ENCODE assay signal across 2 cellular contexts in the genomic region with DNA sequence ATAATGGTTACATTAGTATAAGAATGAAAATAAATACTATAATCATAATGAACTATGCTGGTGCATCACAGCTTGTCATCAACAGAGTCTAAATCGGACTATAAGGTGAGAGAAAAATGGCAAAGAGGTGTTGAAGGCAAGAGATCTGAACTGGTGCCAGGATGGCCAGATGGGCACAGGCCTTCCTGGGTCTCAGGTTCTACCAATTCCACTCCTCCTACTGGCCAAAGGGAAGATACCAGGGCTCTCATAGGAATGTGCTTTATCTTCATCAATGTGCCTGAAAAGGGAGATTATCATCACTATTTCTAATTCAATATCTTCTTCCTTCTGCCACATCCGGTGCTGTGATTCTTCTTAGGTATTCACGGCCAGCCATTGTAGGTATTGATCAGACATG.
TF ChIP-seq lines count a peak whose summit lies in the region.

No MANE protein-coding gene starts in this region.

TF ChIP-seq in HepG2, 621 proteins besides CTCF, POLR2A, EP300 and RAD21 (continued from another document):
- no peak for TF ChIP-seq EZH2 (conservative IDR thresholded peaks at IDR 0.05; ENCODE audit: low read depth, low read length)

TF ChIP-seq in SK-N-SH treated with all-trans-retinoic acid at 6 μM for 48 hours, 23 proteins besides CTCF, POLR2A, EP300 and RAD21:
- TF ChIP-seq, protein P1, sequence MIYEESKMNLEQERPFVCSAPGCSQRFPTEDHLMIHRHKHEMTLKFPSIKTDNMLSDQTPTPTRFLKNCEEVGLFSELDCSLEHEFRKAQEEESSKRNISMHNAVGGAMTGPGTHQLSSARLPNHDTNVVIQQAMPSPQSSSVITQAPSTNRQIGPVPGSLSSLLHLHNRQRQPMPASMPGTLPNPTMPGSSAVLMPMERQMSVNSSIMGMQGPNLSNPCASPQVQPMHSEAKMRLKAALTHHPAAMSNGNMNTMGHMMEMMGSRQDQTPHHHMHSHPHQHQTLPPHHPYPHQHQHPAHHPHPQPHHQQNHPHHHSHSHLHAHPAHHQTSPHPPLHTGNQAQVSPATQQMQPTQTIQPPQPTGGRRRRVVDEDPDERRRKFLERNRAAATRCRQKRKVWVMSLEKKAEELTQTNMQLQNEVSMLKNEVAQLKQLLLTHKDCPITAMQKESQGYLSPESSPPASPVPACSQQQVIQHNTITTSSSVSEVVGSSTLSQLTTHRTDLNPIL (CRISPR knock-in tag; IDR thresholded peaks at IDR 0.05; ENCODE audit: low read depth): no peak
- TF ChIP-seq ZNF70 (CRISPR knock-in tag; IDR thresholded peaks at IDR 0.05): no peak
- no peak for TF ChIP-seq OSR1 (CRISPR knock-in tag; IDR thresholded peaks at IDR 0.05)
- TF ChIP-seq ESRRG (CRISPR knock-in tag; IDR thresholded peaks at IDR 0.05): no peak
- no peak for TF ChIP-seq RARB (CRISPR knock-in tag; IDR thresholded peaks at IDR 0.05)
- no peak for TF ChIP-seq TOX (CRISPR knock-in tag; IDR thresholded peaks at IDR 0.05; ENCODE audit: borderline replicate concordance)
- TF ChIP-seq ISL1 (CRISPR knock-in tag; IDR thresholded peaks at IDR 0.05): no peak
- no peak for TF ChIP-seq CSDC2 (CRISPR knock-in tag; IDR thresholded peaks at IDR 0.05)
- TF ChIP-seq, protein P2, sequence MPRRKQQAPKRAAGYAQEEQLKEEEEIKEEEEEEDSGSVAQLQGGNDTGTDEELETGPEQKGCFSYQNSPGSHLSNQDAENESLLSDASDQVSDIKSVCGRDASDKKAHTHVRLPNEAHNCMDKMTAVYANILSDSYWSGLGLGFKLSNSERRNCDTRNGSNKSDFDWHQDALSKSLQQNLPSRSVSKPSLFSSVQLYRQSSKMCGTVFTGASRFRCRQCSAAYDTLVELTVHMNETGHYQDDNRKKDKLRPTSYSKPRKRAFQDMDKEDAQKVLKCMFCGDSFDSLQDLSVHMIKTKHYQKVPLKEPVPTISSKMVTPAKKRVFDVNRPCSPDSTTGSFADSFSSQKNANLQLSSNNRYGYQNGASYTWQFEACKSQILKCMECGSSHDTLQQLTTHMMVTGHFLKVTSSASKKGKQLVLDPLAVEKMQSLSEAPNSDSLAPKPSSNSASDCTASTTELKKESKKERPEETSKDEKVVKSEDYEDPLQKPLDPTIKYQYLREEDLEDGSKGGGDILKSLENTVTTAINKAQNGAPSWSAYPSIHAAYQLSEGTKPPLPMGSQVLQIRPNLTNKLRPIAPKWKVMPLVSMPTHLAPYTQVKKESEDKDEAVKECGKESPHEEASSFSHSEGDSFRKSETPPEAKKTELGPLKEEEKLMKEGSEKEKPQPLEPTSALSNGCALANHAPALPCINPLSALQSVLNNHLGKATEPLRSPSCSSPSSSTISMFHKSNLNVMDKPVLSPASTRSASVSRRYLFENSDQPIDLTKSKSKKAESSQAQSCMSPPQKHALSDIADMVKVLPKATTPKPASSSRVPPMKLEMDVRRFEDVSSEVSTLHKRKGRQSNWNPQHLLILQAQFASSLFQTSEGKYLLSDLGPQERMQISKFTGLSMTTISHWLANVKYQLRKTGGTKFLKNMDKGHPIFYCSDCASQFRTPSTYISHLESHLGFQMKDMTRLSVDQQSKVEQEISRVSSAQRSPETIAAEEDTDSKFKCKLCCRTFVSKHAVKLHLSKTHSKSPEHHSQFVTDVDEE (CRISPR knock-in tag; IDR thresholded peaks at IDR 0.05): no peak
- TF ChIP-seq ZNF565 (CRISPR knock-in tag; conservative IDR thresholded peaks at IDR 0.05; ENCODE audit: low read depth): no peak
